In the genomic region with DNA sequence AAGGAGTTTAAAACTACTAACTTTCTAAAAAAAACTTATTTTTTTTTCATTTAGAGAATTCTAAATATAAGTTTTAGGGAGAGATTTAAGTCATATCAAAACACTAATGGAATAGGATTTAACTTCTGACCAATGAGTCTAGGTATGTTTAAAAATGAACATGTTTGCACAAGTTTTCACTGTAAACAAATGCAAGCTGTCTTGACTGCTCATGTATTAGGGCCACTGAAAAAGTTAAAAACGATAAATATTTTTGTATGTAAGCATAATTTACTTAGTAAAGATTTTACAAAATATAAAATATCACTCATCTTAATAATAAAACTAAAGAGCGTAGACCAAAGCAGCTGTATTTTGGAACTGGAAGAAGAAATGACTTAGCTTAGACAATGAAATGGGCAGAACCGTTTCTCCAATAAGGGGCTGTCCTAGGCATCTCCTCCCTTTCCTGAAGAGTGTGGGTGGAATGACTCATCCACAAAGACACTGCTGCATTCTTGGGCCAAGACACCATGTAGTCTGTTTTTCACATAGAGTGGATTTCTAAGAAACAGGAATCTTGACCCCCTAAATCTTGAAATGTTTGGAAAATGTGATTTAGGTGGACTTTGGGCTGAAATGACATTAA, we compare ENCODE assay signal across 12 cellular contexts.
DNase-seq lines count a peak whose midpoint lies in the region; ATAC-seq, FAIRE-seq and TF ChIP-seq lines count a peak whose summit lies in the region.
"Had no signal": no experiment of that assay in that cellular context is flagged by ENCODE, and none has a peak within 500 bp of the region (broad histone marks: within the 10 kb centered on the region; RNA-seq: fewer than 3 reads in every experiment).

No MANE protein-coding gene starts in this region.

- H3K4me1 ChIP-seq in A549 (peaks cover 15% of the 10 kb centered on the region), left lung (no peaks in the 10 kb centered on the region), suprapubic skin (peaks cover 11% of the 10 kb centered on the region)

- H3K36me3 ChIP-seq in left lung (no peaks in the 10 kb centered on the region), suprapubic skin (no peaks in the 10 kb centered on the region)

- no peak overlapping the region for H3K4me3 ChIP-seq in A549
- H3K4me3 ChIP-seq in coronary artery = no peak overlapping the region
- no peak overlapping the region for H3K4me3 ChIP-seq in left lung
- H3K4me3 ChIP-seq in suprapubic skin = no peak overlapping the region

- no peaks in the 10 kb centered on the region for H3K4me1 Mint-ChIP-seq in T-cell

- H3K9me3 ChIP-seq in A549 (no peaks in the 10 kb centered on the region), left lung (no peaks in the 10 kb centered on the region), suprapubic skin (no peaks in the 10 kb centered on the region)

- H3K27me3 ChIP-seq in left lung (no peaks in the 10 kb centered on the region), suprapubic skin (no peaks in the 10 kb centered on the region)

- TF ChIP-seq EP300 in A549 (IDR thresholded peaks at IDR 0.05) = no peak
- no peak for TF ChIP-seq EP300 in Ishikawa (IDR thresholded peaks at IDR 0.05; ENCODE audit: borderline replicate concordance)
- no peak for TF ChIP-seq EP300 in suprapubic skin (IDR thresholded peaks at IDR 0.05)

- intact Hi-C loops in left lung (cut with DNase I) = no loop called here

- H3K36me3 Mint-ChIP-seq in T-cell = no peaks in the 10 kb centered on the region

- ATAC-seq in A549 (peak; percentile 94 to 98), left lung (peak; percentile 79), T-cell (replicated peaks in 1 of 4) (no peak)

- WGBS in A549 (ENCODE audit: missing lambda C conversion rate) = 14% methylated on average over 3 of the region's 3 CpGs
- WGBS in suprapubic skin = 39% methylated on average over 3 of the region's 3 CpGs

- H3K4me3 Mint-ChIP-seq in T-cell = no peak overlapping the region
- H3K4me3 Mint-ChIP-seq: nephron had no signal

- CTCF ChIA-PET in A549 (lab: Yijun Ruan, JAX) (interaction anchor here (1.0 kb wide), 1 partner anchor 37 kb away, joined by 3 read pairs; no protein-coding TSS in a partner anchor), T-cell (lab: Charles Lee) (no interaction called here)

- H3K27ac ChIP-seq in A549 = peak overlapping the region; percentile 60 to 79; a peak in 5 of 6 replicates
- peak overlapping the region; percentile 27 to 66 for H3K27ac ChIP-seq in coronary artery
- H3K27ac ChIP-seq in left lung = no peak overlapping the region
- no peak overlapping the region for H3K27ac ChIP-seq in suprapubic skin

- TF ChIP-seq CTCF in A549 (IDR thresholded peaks at IDR 0.05) (no peak), coronary artery (IDR thresholded peaks at IDR 0.05) (no peak), left lung (IDR thresholded peaks at IDR 0.05) (no peak), suprapubic skin (IDR thresholded peaks at IDR 0.05) (no peak)

- peaks cover 8 to 12% of the 10 kb centered on the region in 2 donors for H3K27me3 Mint-ChIP-seq in T-cell

- no peak for FAIRE-seq in A549 (lab: Jason Lieb, UNC)

- peak overlapping the region; percentile 71 for H3K4me2 ChIP-seq in A549

- DNase-seq in A549 (ENCODE audit: low read depth in 1 of 2, low spot score in 1 of 2) = peak; percentile 36 to 53
- no peak for DNase-seq in coronary artery (ENCODE audit: low spot score)
- no peak for DNase-seq in left lung
- DNase-seq in NCI-H82 treated with DMSO at 0.1 percent for 48 hours (lab: John Stamatoyannopoulos, UW; ENCODE audit: unreplicated experiment) = no peak
- DNase-seq in T-cell = no peak
- no peak for DNase-seq in NCI-H1436 (lab: John Stamatoyannopoulos, UW)
- DNase-seq in suprapubic skin (ENCODE audit: low spot score in 2 of 2) = no peak
- DNase-seq: activated CD4-positive, alpha-beta T cell treated with anti-CD3 and anti-CD28 coated beads for 4 hours; cerebellar nuclear complex; NCI-H774 had no signal

- POLR2A ChIA-PET in A549 (lab: Yijun Ruan, JAX) = no interaction called here
- POLR2A ChIA-PET in T-cell (lab: Charles Lee) = no interaction called here

- no peaks in the 10 kb centered on the region for H3K9me3 Mint-ChIP-seq in T-cell
- H3K9me3 Mint-ChIP-seq: nephron had no signal

- no peak for TF ChIP-seq RAD21 in A549 (conservative IDR thresholded peaks at IDR 0.05 in 1 of 2, IDR thresholded peaks at IDR 0.05 in 1 of 2)
- no peak for TF ChIP-seq RAD21 in Ishikawa (IDR thresholded peaks at IDR 0.05; ENCODE audit: low read depth)

- H3K27ac Mint-ChIP-seq in T-cell = no peak overlapping the region

- TF ChIP-seq POLR2A in A549 (IDR thresholded peaks at IDR 0.05; ENCODE audit: low read length) = no peak
- no peak for TF ChIP-seq POLR2A in suprapubic skin (IDR thresholded peaks at IDR 0.05)

TF ChIP-seq in A549, 52 proteins besides CTCF, POLR2A, EP300 and RAD21:
- TF ChIP-seq FOSL2 (IDR thresholded peaks at IDR 0.05) (0 out of 2 replicates have a peak, but pooled peaks have one; percentile 17), FOSL2 (CRISPR knock-in tag; IDR thresholded peaks at IDR 0.05) (peak; percentile 71), HOXB5 (CRISPR knock-in tag; IDR thresholded peaks at IDR 0.05) (no peak)

TF ChIP-seq in Ishikawa, 13 proteins besides CTCF, POLR2A, EP300 and RAD21:
- TF ChIP-seq, protein P1, sequence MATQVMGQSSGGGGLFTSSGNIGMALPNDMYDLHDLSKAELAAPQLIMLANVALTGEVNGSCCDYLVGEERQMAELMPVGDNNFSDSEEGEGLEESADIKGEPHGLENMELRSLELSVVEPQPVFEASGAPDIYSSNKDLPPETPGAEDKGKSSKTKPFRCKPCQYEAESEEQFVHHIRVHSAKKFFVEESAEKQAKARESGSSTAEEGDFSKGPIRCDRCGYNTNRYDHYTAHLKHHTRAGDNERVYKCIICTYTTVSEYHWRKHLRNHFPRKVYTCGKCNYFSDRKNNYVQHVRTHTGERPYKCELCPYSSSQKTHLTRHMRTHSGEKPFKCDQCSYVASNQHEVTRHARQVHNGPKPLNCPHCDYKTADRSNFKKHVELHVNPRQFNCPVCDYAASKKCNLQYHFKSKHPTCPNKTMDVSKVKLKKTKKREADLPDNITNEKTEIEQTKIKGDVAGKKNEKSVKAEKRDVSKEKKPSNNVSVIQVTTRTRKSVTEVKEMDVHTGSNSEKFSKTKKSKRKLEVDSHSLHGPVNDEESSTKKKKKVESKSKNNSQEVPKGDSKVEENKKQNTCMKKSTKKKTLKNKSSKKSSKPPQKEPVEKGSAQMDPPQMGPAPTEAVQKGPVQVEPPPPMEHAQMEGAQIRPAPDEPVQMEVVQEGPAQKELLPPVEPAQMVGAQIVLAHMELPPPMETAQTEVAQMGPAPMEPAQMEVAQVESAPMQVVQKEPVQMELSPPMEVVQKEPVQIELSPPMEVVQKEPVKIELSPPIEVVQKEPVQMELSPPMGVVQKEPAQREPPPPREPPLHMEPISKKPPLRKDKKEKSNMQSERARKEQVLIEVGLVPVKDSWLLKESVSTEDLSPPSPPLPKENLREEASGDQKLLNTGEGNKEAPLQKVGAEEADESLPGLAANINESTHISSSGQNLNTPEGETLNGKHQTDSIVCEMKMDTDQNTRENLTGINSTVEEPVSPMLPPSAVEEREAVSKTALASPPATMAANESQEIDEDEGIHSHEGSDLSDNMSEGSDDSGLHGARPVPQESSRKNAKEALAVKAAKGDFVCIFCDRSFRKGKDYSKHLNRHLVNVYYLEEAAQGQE (IDR thresholded peaks at IDR 0.05; ENCODE audit: low read depth) = no peak
- TF ChIP-seq TAF1 (IDR thresholded peaks at IDR 0.05; ENCODE audit: low read depth) = no peak
- TF ChIP-seq CREB1 (IDR thresholded peaks at IDR 0.05; ENCODE audit: low read depth) = no peak
- TF ChIP-seq EGR1 (IDR thresholded peaks at IDR 0.05) = peak; percentile 88
- TF ChIP-seq FOXM1 (IDR thresholded peaks at IDR 0.05; ENCODE audit: borderline replicate concordance, low read depth) = no peak
- TF ChIP-seq, protein P2, sequence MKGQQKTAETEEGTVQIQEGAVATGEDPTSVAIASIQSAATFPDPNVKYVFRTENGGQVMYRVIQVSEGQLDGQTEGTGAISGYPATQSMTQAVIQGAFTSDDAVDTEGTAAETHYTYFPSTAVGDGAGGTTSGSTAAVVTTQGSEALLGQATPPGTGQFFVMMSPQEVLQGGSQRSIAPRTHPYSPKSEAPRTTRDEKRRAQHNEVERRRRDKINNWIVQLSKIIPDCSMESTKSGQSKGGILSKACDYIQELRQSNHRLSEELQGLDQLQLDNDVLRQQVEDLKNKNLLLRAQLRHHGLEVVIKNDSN (IDR thresholded peaks at IDR 0.05) = no peak
- no peak for TF ChIP-seq MAX (IDR thresholded peaks at IDR 0.05)
- peak; percentile 46 for TF ChIP-seq TEAD4 (IDR thresholded peaks at IDR 0.05)
- TF ChIP-seq TCF12 (IDR thresholded peaks at IDR 0.05; ENCODE audit: low read depth) = no peak
TF ChIP-seq in Ishikawa: peak in this region for 2.

Comparison
In these comparisons a context has a peak if more than half of its experiments do, and no peak if none do; other contexts are left out.
1. ATAC-seq: peak in A549 (2 of 2) and left lung (single experiment); none in T-cell (0 of 4).
2. DNase-seq: peak in A549 (2 of 2); none in coronary artery (single experiment), left lung (0 of 2), NCI-H82 treated with DMSO at 0.1 percent for 48 hours (single experiment), T-cell (0 of 34), NCI-H1436 (single experiment) and suprapubic skin (0 of 2).
3. H3K27ac ChIP-seq: peak in A549 (2 of 2) and coronary artery (2 of 2); none in left lung (0 of 2) and suprapubic skin (single experiment).